In genomic region chr17:78138204-78139060, GRCh38 we compare ENCODE assay signal across 16 cellular contexts. TPM values are rescaled to one million over a fixed set of nuclear protein-coding genes. Genes with fewer than 3 reads are reported as not detected.
DNase-seq lines count a peak whose midpoint lies in the region; ATAC-seq and TF ChIP-seq lines count a peak whose summit lies in the region.
"Had no signal": no experiment of that assay in that cellular context is flagged by ENCODE, and none has a peak within 500 bp of the region (broad histone marks: within the 10 kb centered on the region; RNA-seq: fewer than 3 reads in every experiment).

No MANE protein-coding gene starts in this region.

- no peak for ATAC-seq in activated naive CD8-positive, alpha-beta T cell treated with anti-CD3 and anti-CD28 coated beads, Interleukin-2, amount 10 ng/mL, durations not matched to agents 7 days and 5 days (ENCODE audit: low read depth)
- no peak for ATAC-seq in HG03045 (IDR thresholded peaks at IDR 0.05; ENCODE audit: unreplicated experiment)
- ATAC-seq: activated T-cell treated with anti-CD3 and anti-CD28 coated beads, Interleukin-2, amount 50 U/mL, for 72 hours had no signal

- H3K4me3 ChIP-seq in HL-60 (replicated peaks; ENCODE audit: insufficient read depth, low read length) (no peak overlapping the region), neutrophil (ENCODE audit: low read depth in 1 of 2, low read length in 1 of 2) (peak overlapping the region; percentile 45 to 51), SJCRH30 (no peak overlapping the region)
- H3K4me3 ChIP-seq: A549, dorsolateral prefrontal cortex, neural progenitor cell, sigmoid colon, SK-N-MC had no signal

- H3K36me3 ChIP-seq in neutrophil (peaks cover 67% of the 10 kb centered on the region), SJCRH30 (no peaks in the 10 kb centered on the region)
- H3K36me3 ChIP-seq: neural progenitor cell, sigmoid colon had no signal

- no peak for TF ChIP-seq CTCF in HL-60 (IDR thresholded peaks at IDR 0.05; ENCODE audit: insufficient read depth, low read length)
- no peak for TF ChIP-seq CTCF in neutrophil (IDR thresholded peaks at IDR 0.05)

- H3K27ac Mint-ChIP-seq in T-helper 2 cell treated with Interferon-gamma antibody and Interleukin-4, amounts not matched to agents 5 μg/mL and 100 μg/mL, for 36 hours, result peak overlapping the region; percentile 76
- peak overlapping the region; percentile 82 for H3K27ac Mint-ChIP-seq in activated naive CD8-positive, alpha-beta T cell treated with anti-CD3 and anti-CD28 coated beads, Interleukin-2, amount 10 ng/mL, durations not matched to agents 7 days and 5 days

- no peaks in the 10 kb centered on the region for H3K9me3 ChIP-seq in neutrophil
- no peaks in the 10 kb centered on the region for H3K9me3 ChIP-seq in SJCRH30 (replicated peaks)
- H3K9me3 ChIP-seq: A549, sigmoid colon had no signal

- H3K27ac ChIP-seq in HL-60 (replicated peaks) (peak overlapping the region; percentile 2; the same call in 1 of the 2 replicates), neutrophil (peak overlapping the region; percentile 98), SJCRH30 (no peak overlapping the region)
- H3K27ac ChIP-seq: A549, neural progenitor cell, sigmoid colon, SK-N-MC had no signal

- peaks cover 54% of the 10 kb centered on the region for H3K4me1 Mint-ChIP-seq in T-helper 2 cell treated with Interferon-gamma antibody and Interleukin-4, amounts not matched to agents 5 μg/mL and 100 μg/mL, for 36 hours (ENCODE audit: low read depth)
- H3K4me1 Mint-ChIP-seq in activated naive CD8-positive, alpha-beta T cell treated with anti-CD3 and anti-CD28 coated beads, Interleukin-2, amount 10 ng/mL, durations not matched to agents 7 days and 5 days, result peaks cover 56% of the 10 kb centered on the region

- no peaks in the 10 kb centered on the region for H3K9me3 Mint-ChIP-seq in T-helper 2 cell treated with Interferon-gamma antibody and Interleukin-4, amounts not matched to agents 5 μg/mL and 100 μg/mL, for 36 hours
- H3K9me3 Mint-ChIP-seq in activated naive CD8-positive, alpha-beta T cell treated with anti-CD3 and anti-CD28 coated beads, Interleukin-2, amount 10 ng/mL, durations not matched to agents 7 days and 5 days, result no peaks in the 10 kb centered on the region
- H3K9me3 Mint-ChIP-seq: activated T-cell treated with anti-CD3 and anti-CD28 coated beads, Interleukin-2, amount 50 U/mL, for 72 hours; neural progenitor cell; stimulated activated naive CD8-positive, alpha-beta T cell treated with anti-CD3 and anti-CD28 coated beads, Interleukin-15, Interleukin-2, amounts not matched to agents 100 ng/mL and 50 ng/mL, for 24 hours had no signal

- no peak for DNase-seq in T-helper 2 cell treated with Interferon-gamma antibody and Interleukin-4, amounts not matched to agents 5 μg/mL and 100 μg/mL, for 36 hours (ENCODE audit: low spot score)
- no peak for DNase-seq in T-helper 2 cell
- peak in 1 of 2 experiments; percentile 14 for DNase-seq in HL-60 (ENCODE audit: low read depth in 1 of 2, low spot score in 1 of 2)
- DNase-seq in activated naive CD8-positive, alpha-beta T cell treated with anti-CD3 and anti-CD28 coated beads, Interleukin-2, amount 10 ng/mL, durations not matched to agents 7 days and 5 days, result no peak
- DNase-seq in SJCRH30, result no peak
- no peak for DNase-seq in NCI-H748 (lab: John Stamatoyannopoulos, UW; ENCODE audit: unreplicated experiment)
- DNase-seq: DMS 273 treated with DMSO at 0.1 percent for 48 hours, dorsolateral prefrontal cortex, sigmoid colon had no signal

- H3K36me3 Mint-ChIP-seq in T-helper 2 cell treated with Interferon-gamma antibody and Interleukin-4, amounts not matched to agents 5 μg/mL and 100 μg/mL, for 36 hours (ENCODE audit: low read depth), result peaks cover 73% of the 10 kb centered on the region
- peaks cover 34% of the 10 kb centered on the region for H3K36me3 Mint-ChIP-seq in activated naive CD8-positive, alpha-beta T cell treated with anti-CD3 and anti-CD28 coated beads, Interleukin-2, amount 10 ng/mL, durations not matched to agents 7 days and 5 days
- H3K36me3 Mint-ChIP-seq: neural progenitor cell had no signal

- peak overlapping the region; percentile 15 for H3K4me3 Mint-ChIP-seq in T-helper 2 cell treated with Interferon-gamma antibody and Interleukin-4, amounts not matched to agents 5 μg/mL and 100 μg/mL, for 36 hours
- peak overlapping the region; percentile 39 for H3K4me3 Mint-ChIP-seq in activated naive CD8-positive, alpha-beta T cell treated with anti-CD3 and anti-CD28 coated beads, Interleukin-2, amount 10 ng/mL, durations not matched to agents 7 days and 5 days
- H3K4me3 Mint-ChIP-seq: neural progenitor cell; stimulated activated naive CD8-positive, alpha-beta T cell treated with anti-CD3 and anti-CD28 coated beads, Interleukin-15, Interleukin-2, amounts not matched to agents 100 ng/mL and 50 ng/mL, for 24 hours had no signal

- H3K27me3 ChIP-seq in HL-60 (ENCODE audit: insufficient read depth, poor library complexity, severe bottlenecking), result no peaks in the 10 kb centered on the region
- no peaks in the 10 kb centered on the region for H3K27me3 ChIP-seq in neutrophil
- no peaks in the 10 kb centered on the region for H3K27me3 ChIP-seq in SJCRH30
- H3K27me3 ChIP-seq: dorsolateral prefrontal cortex had no signal

- H3K4me1 ChIP-seq in neutrophil (ENCODE audit: control insufficient read depth in 1 of 2, insufficient read depth in 1 of 2, low read depth in 1 of 2, low read length in 1 of 2) (peaks cover 90 to 91% of the 10 kb centered on the region in 2 experiments), SJCRH30 (peaks cover 4% of the 10 kb centered on the region)
- H3K4me1 ChIP-seq: neural progenitor cell had no signal

- POLR2A ChIA-PET in activated naive CD8-positive, alpha-beta T cell treated with anti-CD3 and anti-CD28 coated beads, Interleukin-2, amount 10 ng/mL, durations not matched to agents 7 days and 5 days (lab: Charles Lee), result interaction anchor here (0.8 to 14.8 kb wide), 8 partner anchors 14 to 257 kb away, joined by 3 to 380 read pairs (median 6); partner anchors contain the start of genes TMC6 and TMC8

- H3K27me3 Mint-ChIP-seq in T-helper 2 cell treated with Interferon-gamma antibody and Interleukin-4, amounts not matched to agents 5 μg/mL and 100 μg/mL, for 36 hours (ENCODE audit: low read depth), result no peaks in the 10 kb centered on the region
- no peaks in the 10 kb centered on the region for H3K27me3 Mint-ChIP-seq in activated naive CD8-positive, alpha-beta T cell treated with anti-CD3 and anti-CD28 coated beads, Interleukin-2, amount 10 ng/mL, durations not matched to agents 7 days and 5 days
- H3K27me3 Mint-ChIP-seq: stimulated activated naive CD8-positive, alpha-beta T cell treated with anti-CD3 and anti-CD28 coated beads, Interleukin-15, Interleukin-2, amounts not matched to agents 100 ng/mL and 50 ng/mL, for 24 hours had no signal

RNA-seq across cellular contexts. Expression of gene C17orf99, which starts 7.8 kb away (rescaled TPM):
- not detected for total RNA-seq in activated naive CD8-positive, alpha-beta T cell treated with anti-CD3 and anti-CD28 coated beads, Interleukin-2, amount 10 ng/mL, durations not matched to agents 7 days and 5 days
- not detected in 2 replicates for total RNA-seq in SJCRH30 (2014; rRNA removed; shearing (Covaris generic))
- total RNA-seq: sigmoid colon had no signal

RNA-seq across cellular contexts. Expression of gene TMC8, which starts 7.9 kb away (rescaled TPM):
- total RNA-seq in activated naive CD8-positive, alpha-beta T cell treated with anti-CD3 and anti-CD28 coated beads, Interleukin-2, amount 10 ng/mL, durations not matched to agents 7 days and 5 days, result 100 to 1,000 TPM; 336 to 340 TPM
- 0.28 and 0.30 TPM in 2 replicates for total RNA-seq in SJCRH30 (2014; rRNA removed; shearing (Covaris generic))

RNA-seq across cellular contexts. Expression of gene TMC6, which starts 9.9 kb away (rescaled TPM):
- 100 to 1,000 TPM; 638 to 646 TPM for total RNA-seq in activated naive CD8-positive, alpha-beta T cell treated with anti-CD3 and anti-CD28 coated beads, Interleukin-2, amount 10 ng/mL, durations not matched to agents 7 days and 5 days
- total RNA-seq in SJCRH30 (2014; rRNA removed; shearing (Covaris generic)), result 18.8 and 23.2 TPM in 2 replicates

RNA-seq across cellular contexts. Expression of gene SYNGR2, which starts 29.9 kb away (rescaled TPM):
- total RNA-seq in activated naive CD8-positive, alpha-beta T cell treated with anti-CD3 and anti-CD28 coated beads, Interleukin-2, amount 10 ng/mL, durations not matched to agents 7 days and 5 days, result 10 to 100 TPM; 43.2 to 50.5 TPM
- 19.5 and 21.1 TPM in 2 replicates for total RNA-seq in SJCRH30 (2014; rRNA removed; shearing (Covaris generic))

RNA-seq across cellular contexts. Expression of gene TK1, which starts 48.4 kb away (rescaled TPM):
- 10 to 100 TPM; 93.1 to 97.8 TPM for total RNA-seq in activated naive CD8-positive, alpha-beta T cell treated with anti-CD3 and anti-CD28 coated beads, Interleukin-2, amount 10 ng/mL, durations not matched to agents 7 days and 5 days
- total RNA-seq in SJCRH30 (2014; rRNA removed; shearing (Covaris generic)), result 141 and 158 TPM in 2 replicates

Comparison
In these comparisons a context has a peak if more than half of its experiments do, and no peak if none do; other contexts are left out.
1. H3K4me3 ChIP-seq: peak in neutrophil (2 of 2); none in HL-60 (single experiment) and SJCRH30 (single experiment).
2. RNA of gene TMC8, which starts 7.9 kb away (total RNA-seq): 336 to 340 TPM in activated naive CD8-positive, alpha-beta T cell treated with anti-CD3 and anti-CD28 coated beads, Interleukin-2, amount 10 ng/mL, durations not matched to agents 7 days and 5 days; 0.28 to 0.30 TPM in SJCRH30; every median in the first group is over 100 times any median in the second.
3. RNA of gene TMC6, which starts 9.9 kb away (total RNA-seq): 638 to 646 TPM in activated naive CD8-positive, alpha-beta T cell treated with anti-CD3 and anti-CD28 coated beads, Interleukin-2, amount 10 ng/mL, durations not matched to agents 7 days and 5 days; 18.8 to 23.2 TPM in SJCRH30; every median in the first group is over 10 times any median in the second.